In the genomic region with DNA sequence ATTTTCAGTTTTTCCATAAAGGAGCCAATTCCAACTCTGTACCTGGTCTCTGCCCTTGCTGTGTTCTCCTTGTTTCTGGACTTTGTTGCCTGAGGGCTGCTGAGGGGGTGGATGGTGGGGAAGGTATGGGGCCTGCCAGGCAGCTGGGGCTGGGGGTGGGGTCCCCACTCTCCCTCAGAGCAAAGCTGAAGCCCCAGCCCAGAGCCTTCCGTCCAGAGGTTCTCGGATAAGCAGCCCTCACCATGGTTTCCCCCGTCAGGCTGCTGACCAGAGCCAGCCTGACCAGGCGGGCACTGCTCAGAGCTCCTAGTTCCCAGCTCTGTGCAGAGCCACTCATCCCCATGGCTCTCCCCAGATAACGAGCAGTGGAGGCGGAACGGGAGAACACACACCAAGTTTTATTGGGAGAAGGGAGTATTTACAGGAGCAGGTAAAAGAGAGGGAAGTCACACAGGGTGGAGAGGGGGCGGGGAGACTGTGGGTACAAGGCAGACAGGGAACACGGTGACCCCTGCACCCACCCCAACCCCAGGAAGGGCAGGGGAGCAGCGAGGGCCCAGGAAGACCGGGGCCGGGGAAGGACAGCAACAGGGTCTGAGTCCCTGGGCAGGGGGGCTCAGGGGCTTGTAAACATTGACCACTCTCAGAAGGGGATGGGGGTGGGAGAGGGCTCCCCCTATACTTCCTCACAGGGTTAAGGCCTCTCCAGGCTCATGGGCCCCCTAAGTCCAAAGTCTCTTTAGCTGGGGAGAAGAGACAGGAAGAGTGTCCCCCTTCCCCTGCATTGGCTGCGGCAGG, we compare ENCODE assay signal across 13 cellular contexts. TPM values are rescaled to one million over a fixed set of nuclear protein-coding genes. Genes with fewer than 3 reads are reported as not detected.
A peak's percentile ranks its signal among the peaks of the same experiment; 100 is the strongest.
DNase-seq lines count a peak whose midpoint lies in the region; ATAC-seq and TF ChIP-seq lines count a peak whose summit lies in the region.
"Had no signal": no experiment of that assay in that cellular context is flagged by ENCODE, and none has a peak within 500 bp of the region (broad histone marks: within the 10 kb centered on the region; RNA-seq: fewer than 3 reads in every experiment).

No MANE protein-coding gene starts in this region.

- no peak for DNase-seq in T-helper 2 cell treated with Interferon-gamma antibody and Interleukin-4, amounts not matched to agents 5 μg/mL and 100 μg/mL, for 36 hours (ENCODE audit: low spot score)
- DNase-seq in T-helper 2 cell (no peak), endothelial cell (ENCODE audit: low spot score) (no peak), gastrocnemius medialis (no peak), SHP77 treated with DMSO at 0.1 percent for 48 hours (lab: John Stamatoyannopoulos, UW) (no peak), globus pallidus (ENCODE audit: low spot score) (no peak), glomerular visceral epithelial cell (ENCODE audit: extremely low spot score) (no peak)
- DNase-seq: naive B cell; NCI-H1930; stimulated activated CD4-positive, alpha-beta T cell treated with anti-CD3 and anti-CD28 coated beads, Interleukin-4, amount 100 ng/mL, for 24 hours had no signal

- in situ Hi-C loops in gastrocnemius medialis (cut with MboI; ENCODE audit: low sequenced_read_pairs in 4 of 4): no loop called here

- H3K4me1 ChIP-seq in gastrocnemius medialis: peaks cover 0 to 8% of the 10 kb centered on the region in 2 donors

- no peaks in the 10 kb centered on the region for H3K9me3 Mint-ChIP-seq in T-helper 2 cell treated with Interferon-gamma antibody and Interleukin-4, amounts not matched to agents 5 μg/mL and 100 μg/mL, for 36 hours
- H3K9me3 Mint-ChIP-seq in endothelial cell (ENCODE audit: unreplicated experiment): no peaks in the 10 kb centered on the region
- H3K9me3 Mint-ChIP-seq: naive B cell had no signal

- TF ChIP-seq POLR2A in gastrocnemius medialis (IDR thresholded peaks at IDR 0.05): no peak

- peak overlapping the region; percentile 67 for H3K27ac Mint-ChIP-seq in T-helper 2 cell treated with Interferon-gamma antibody and Interleukin-4, amounts not matched to agents 5 μg/mL and 100 μg/mL, for 36 hours
- H3K27ac Mint-ChIP-seq in endothelial cell (ENCODE audit: unreplicated experiment): no peak overlapping the region

- peaks cover 0 to 61% of the 10 kb centered on the region in 2 donors for H3K36me3 ChIP-seq in gastrocnemius medialis

- peak overlapping the region; percentile 31 to 58 (median 52) for H3K27ac ChIP-seq in gastrocnemius medialis

- no peak for ATAC-seq in gastrocnemius medialis

- intact Hi-C loops in gastrocnemius medialis (cut with DNase I; ENCODE audit: low total_unique reads): loop anchor here (10.0 kb wide), 2 partner anchors 205 to 575 kb away; a partner anchor contains a TSS

- no peaks in the 10 kb centered on the region for H3K27me3 Mint-ChIP-seq in T-helper 2 cell treated with Interferon-gamma antibody and Interleukin-4, amounts not matched to agents 5 μg/mL and 100 μg/mL, for 36 hours (ENCODE audit: low read depth)
- peaks cover 12% of the 10 kb centered on the region for H3K27me3 Mint-ChIP-seq in endothelial cell (ENCODE audit: unreplicated experiment)
- H3K27me3 Mint-ChIP-seq: naive B cell had no signal

- peaks cover 13% of the 10 kb centered on the region for H3K4me1 Mint-ChIP-seq in T-helper 2 cell treated with Interferon-gamma antibody and Interleukin-4, amounts not matched to agents 5 μg/mL and 100 μg/mL, for 36 hours (ENCODE audit: low read depth)
- H3K4me1 Mint-ChIP-seq in endothelial cell (ENCODE audit: unreplicated experiment): peaks cover 5% of the 10 kb centered on the region

- H3K27me3 ChIP-seq in gastrocnemius medialis: no peaks in the 10 kb centered on the region

- no peaks in the 10 kb centered on the region for H3K9me3 ChIP-seq in gastrocnemius medialis

- H3K36me3 Mint-ChIP-seq in T-helper 2 cell treated with Interferon-gamma antibody and Interleukin-4, amounts not matched to agents 5 μg/mL and 100 μg/mL, for 36 hours (ENCODE audit: low read depth): peaks cover 38% of the 10 kb centered on the region
- peaks cover 12% of the 10 kb centered on the region for H3K36me3 Mint-ChIP-seq in endothelial cell (ENCODE audit: low read depth, unreplicated experiment)
- H3K36me3 Mint-ChIP-seq: naive B cell had no signal

- no peak overlapping the region for H3K4me3 Mint-ChIP-seq in T-helper 2 cell treated with Interferon-gamma antibody and Interleukin-4, amounts not matched to agents 5 μg/mL and 100 μg/mL, for 36 hours
- H3K4me3 Mint-ChIP-seq in endothelial cell (ENCODE audit: unreplicated experiment): peak overlapping the region; percentile 25

- no peak overlapping the region for H3K4me3 ChIP-seq in gastrocnemius medialis

- TF ChIP-seq CTCF in endothelial cell (IDR thresholded peaks at IDR 0.05; ENCODE audit: unreplicated experiment): no peak
- TF ChIP-seq CTCF in gastrocnemius medialis (IDR thresholded peaks at IDR 0.05 in 4 of 5, conservative IDR thresholded peaks at IDR 0.05 in 1 of 5): no peak

TF ChIP-seq in PFSK-1, 5 proteins besides CTCF, POLR2A, EP300 and RAD21:
- TF ChIP-seq POLR2AphosphoS5 (IDR thresholded peaks at IDR 0.05; ENCODE audit: low read depth, low read length): peak; percentile 27; the same call in 1 of the 2 replicates
- TF ChIP-seq, protein P1, sequence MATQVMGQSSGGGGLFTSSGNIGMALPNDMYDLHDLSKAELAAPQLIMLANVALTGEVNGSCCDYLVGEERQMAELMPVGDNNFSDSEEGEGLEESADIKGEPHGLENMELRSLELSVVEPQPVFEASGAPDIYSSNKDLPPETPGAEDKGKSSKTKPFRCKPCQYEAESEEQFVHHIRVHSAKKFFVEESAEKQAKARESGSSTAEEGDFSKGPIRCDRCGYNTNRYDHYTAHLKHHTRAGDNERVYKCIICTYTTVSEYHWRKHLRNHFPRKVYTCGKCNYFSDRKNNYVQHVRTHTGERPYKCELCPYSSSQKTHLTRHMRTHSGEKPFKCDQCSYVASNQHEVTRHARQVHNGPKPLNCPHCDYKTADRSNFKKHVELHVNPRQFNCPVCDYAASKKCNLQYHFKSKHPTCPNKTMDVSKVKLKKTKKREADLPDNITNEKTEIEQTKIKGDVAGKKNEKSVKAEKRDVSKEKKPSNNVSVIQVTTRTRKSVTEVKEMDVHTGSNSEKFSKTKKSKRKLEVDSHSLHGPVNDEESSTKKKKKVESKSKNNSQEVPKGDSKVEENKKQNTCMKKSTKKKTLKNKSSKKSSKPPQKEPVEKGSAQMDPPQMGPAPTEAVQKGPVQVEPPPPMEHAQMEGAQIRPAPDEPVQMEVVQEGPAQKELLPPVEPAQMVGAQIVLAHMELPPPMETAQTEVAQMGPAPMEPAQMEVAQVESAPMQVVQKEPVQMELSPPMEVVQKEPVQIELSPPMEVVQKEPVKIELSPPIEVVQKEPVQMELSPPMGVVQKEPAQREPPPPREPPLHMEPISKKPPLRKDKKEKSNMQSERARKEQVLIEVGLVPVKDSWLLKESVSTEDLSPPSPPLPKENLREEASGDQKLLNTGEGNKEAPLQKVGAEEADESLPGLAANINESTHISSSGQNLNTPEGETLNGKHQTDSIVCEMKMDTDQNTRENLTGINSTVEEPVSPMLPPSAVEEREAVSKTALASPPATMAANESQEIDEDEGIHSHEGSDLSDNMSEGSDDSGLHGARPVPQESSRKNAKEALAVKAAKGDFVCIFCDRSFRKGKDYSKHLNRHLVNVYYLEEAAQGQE (IDR thresholded peaks at IDR 0.05; ENCODE audit: insufficient read depth in 1 of 2, low read depth in 2 of 2, low read length in 2 of 2): no peak

RNA-seq across cellular contexts. Expression of a gene that starts 5.8 kb away (rescaled TPM):
- polyA plus RNA-seq in PFSK-1 (2012; ENCODE audit: insufficient read length, low read depth): 509 TPM
- total RNA-seq in endothelial cell (ENCODE audit: unreplicated experiment) (336 TPM), gastrocnemius medialis (100 to 1,000 TPM; 108 to 163 (median 129) TPM)

RNA-seq across cellular contexts. Expression of a gene that starts 14.7 kb away (rescaled TPM):
- polyA plus RNA-seq in PFSK-1 (2012; ENCODE audit: insufficient read length, low read depth): 35.9 TPM
- total RNA-seq in endothelial cell (ENCODE audit: unreplicated experiment) (70.6 TPM), gastrocnemius medialis (10 to 100 TPM; 16.4 to 21.1 (median 16.6) TPM)

RNA-seq across cellular contexts. Expression of a gene that starts 23.1 kb away (rescaled TPM):
- not detected for polyA plus RNA-seq in PFSK-1 (2012; ENCODE audit: insufficient read length, low read depth)
- total RNA-seq in endothelial cell (ENCODE audit: unreplicated experiment): not detected
- not detected for total RNA-seq in gastrocnemius medialis
- total RNA-seq: HT1080 had no signal
- polyA plus RNA-seq: AG04450 had no signal

RNA-seq across cellular contexts. Expression of a gene that starts 26.6 kb away (rescaled TPM):
- polyA plus RNA-seq in PFSK-1 (2012; ENCODE audit: insufficient read length, low read depth): 103 TPM
- total RNA-seq in endothelial cell (ENCODE audit: unreplicated experiment) (30.6 TPM), gastrocnemius medialis (10 to 100 TPM; 39.8 to 76.3 (median 63.0) TPM)

RNA-seq across cellular contexts. Expression of a gene that starts 38.0 kb away (rescaled TPM):
- not detected for polyA plus RNA-seq in PFSK-1 (2012; ENCODE audit: insufficient read length, low read depth)
- 1.0 TPM for total RNA-seq in endothelial cell (ENCODE audit: unreplicated experiment)
- total RNA-seq in gastrocnemius medialis: 1 to 10 TPM in 2 of 4 donors, not detected in 2; 1.0 to 1.3 TPM
- total RNA-seq: HT1080 had no signal
